ENCODE assay signal across 11 cellular contexts in genomic region chr16:65937455-65937854, GRCh38.
"Had no signal": no experiment of that assay in that cellular context is flagged by ENCODE, and none has a peak within 500 bp of the region (broad histone marks: within the 10 kb centered on the region; RNA-seq: fewer than 3 reads in every experiment).

No MANE protein-coding gene starts in this region.

- H3K4me2 ChIP-seq: GM23338 had no signal

- H3K36me3 ChIP-seq: HAP-1 had no signal

- H3K27ac ChIP-seq: GM23248 had no signal

- DNase-seq: GM23248, GOT3, H7, H9, HCEC 1CT, HFFc6 had no signal

- H3K4me1 ChIP-seq: HAP-1 had no signal

- H3K9ac ChIP-seq: GM23248 had no signal

- FAIRE-seq: H1, H54 had no signal

- H3K4me3 ChIP-seq: GM23248, GM23338, HAP-1 had no signal

- ATAC-seq: GM23338, HCT116 had no signal

- H3K9me3 ChIP-seq: HAP-1 had no signal

- H2AFZ ChIP-seq: GM23248, GM23338 had no signal
